ENCODE assay signal across 13 cellular contexts in the genomic region with DNA sequence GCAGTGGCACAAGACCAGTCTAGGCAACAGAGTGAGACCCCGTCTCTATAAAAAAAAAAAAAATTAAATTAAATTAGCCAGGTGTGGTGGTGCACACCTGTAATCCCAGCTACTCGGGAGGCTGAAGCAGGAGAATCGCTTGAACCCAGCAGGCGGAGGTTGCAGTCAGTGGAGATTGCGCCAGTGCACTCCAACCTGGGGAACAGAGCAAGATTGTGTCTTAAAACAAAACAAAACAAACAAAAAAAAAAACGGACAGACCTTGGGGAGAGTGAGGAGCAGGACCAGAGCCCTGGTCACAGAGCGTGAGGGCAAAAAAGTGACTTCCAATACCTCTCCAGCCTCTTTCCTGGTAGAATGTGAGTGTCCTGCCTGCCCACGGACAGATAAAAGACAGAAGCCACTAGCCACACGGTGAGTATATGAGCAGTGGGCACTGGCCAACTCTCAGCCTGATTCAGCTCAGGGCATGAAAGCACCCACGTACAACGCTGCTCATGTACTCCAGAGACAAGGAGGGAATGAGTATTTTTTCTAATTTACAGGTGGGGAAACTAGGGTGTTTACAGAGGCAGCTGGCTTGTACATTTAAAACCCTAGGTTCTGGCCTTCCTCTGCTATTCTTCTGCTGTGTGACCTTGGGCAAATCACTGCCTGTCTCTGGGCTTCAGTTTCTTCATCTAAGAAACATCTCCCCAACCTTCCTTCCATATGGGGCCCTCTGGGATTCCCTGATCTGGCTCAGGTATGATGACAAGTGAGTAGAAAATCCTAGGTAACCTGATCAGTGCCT. TPM values are rescaled to one million over a fixed set of nuclear protein-coding genes. Genes with fewer than 3 reads are reported as not detected.
DNase-seq lines count a peak whose midpoint lies in the region; ATAC-seq and TF ChIP-seq lines count a peak whose summit lies in the region.
"Had no signal": no experiment of that assay in that cellular context is flagged by ENCODE, and none has a peak within 500 bp of the region (broad histone marks: within the 10 kb centered on the region; RNA-seq: fewer than 3 reads in every experiment).

No MANE protein-coding gene starts in this region.

- POLR2A ChIA-PET in RWPE1 (lab: Yijun Ruan, JAX; ENCODE audit: low non-redundant PET): interaction anchor here (0.9 to 1.6 kb wide), 3 partner anchors 11 to 82 kb away, joined by 3 to 8 read pairs (median 4); no protein-coding TSS in a partner anchor

- no peaks in the 10 kb centered on the region for H4K20me1 ChIP-seq in GM23338 (replicated peaks; ENCODE audit: insufficient read depth)

- DNase-seq in GM23338 (ENCODE audit: low spot score) (no peak), RWPE1 (ENCODE audit: low spot score) (no peak), fibroblast of mammary gland (ENCODE audit: low read depth) (peak; percentile 12), sigmoid colon (peak; percentile 64), iPS-NIHi11 (ENCODE audit: low spot score) (no peak), A172 (ENCODE audit: low spot score) (no peak), cerebellum (ENCODE audit: low spot score) (no peak)
- DNase-seq: effector memory CD4-positive, alpha-beta T cell; NCI-H2081 treated with DMSO at 0.1 percent for 48 hours; stimulated activated CD8-positive, alpha-beta memory T cell treated with anti-CD3 and anti-CD28 coated beads, Interleukin-4, amount 100 ng/mL, for 48 hours had no signal

- H3K4me2 ChIP-seq in GM23338: peak overlapping the region; percentile 70; the same call in 1 of the 2 replicates

- H3K27ac ChIP-seq in GM23338 (ENCODE audit: low read depth): 0 out of 2 replicates have a peak overlapping the region, but pooled peaks have one; percentile 45
- H3K27ac ChIP-seq in RWPE1: peak overlapping the region; percentile 90
- H3K27ac ChIP-seq in sigmoid colon: peak overlapping the region; percentile 85 to 87 (median 86)

- H3K9me3 Mint-ChIP-seq in GM23338: no peaks in the 10 kb centered on the region; the same call in 2 of the 3 replicates

- ATAC-seq in GM23338 (no peak), GM18520 (IDR thresholded peaks at IDR 0.05; ENCODE audit: unreplicated experiment) (no peak)

- H3K4me3 Mint-ChIP-seq in GM23338: peak overlapping the region; percentile 40

- no peaks in the 10 kb centered on the region for H3K9me3 ChIP-seq in sigmoid colon
- H3K9me3 ChIP-seq: adrenal gland had no signal

- H3K79me2 ChIP-seq in GM23338 (replicated peaks; ENCODE audit: insufficient read depth): no peaks in the 10 kb centered on the region

- CTCF ChIA-PET in RWPE1 (lab: Yijun Ruan, JAX): interaction anchor here (0.6 to 15.3 kb wide), 7 partner anchors 7 to 79 kb away, joined by 3 to 761 read pairs (median 4); a partner anchor contains a TSS

- H3F3A ChIP-seq in GM23338 (replicated peaks; ENCODE audit: low read depth): peaks cover 17% of the 10 kb centered on the region; the same call in 1 of the 2 replicates

- TF ChIP-seq EP300 in sigmoid colon (IDR thresholded peaks at IDR 0.05): no peak

- WGBS in sigmoid colon, 2 donors: 78 to 85% methylated on average over 11 of the region's 11 CpGs

- H3K4me1 ChIP-seq in GM23338 (ENCODE audit: insufficient read depth): peaks cover 17% of the 10 kb centered on the region; the same call in 1 of the 2 replicates
- H3K4me1 ChIP-seq in sigmoid colon: peaks cover 0 to 79% (median 52%) of the 10 kb centered on the region in 4 donors

- no peak for TF ChIP-seq POLR2A in sigmoid colon (IDR thresholded peaks at IDR 0.05)

- H3K36me3 Mint-ChIP-seq in GM23338 (ENCODE audit: low read depth): no peaks in the 10 kb centered on the region; the same call in 2 of the 3 replicates

- peaks cover 36% of the 10 kb centered on the region for H3K4me1 Mint-ChIP-seq in GM23338

- no peaks in the 10 kb centered on the region for H3K9me2 ChIP-seq in GM23338 (ENCODE audit: insufficient read depth)

- 0 out of 2 replicates have a peak overlapping the region, but pooled peaks have one; percentile 18 for H3K4me3 ChIP-seq in GM23338
- no peak overlapping the region for H3K4me3 ChIP-seq in fibroblast of mammary gland (ENCODE audit: control insufficient read depth, low read depth, low read length)
- peak overlapping the region in 3 of 4 donors; percentile 19 to 28 (median 23) for H3K4me3 ChIP-seq in sigmoid colon
- H3K4me3 ChIP-seq: adrenal gland had no signal

- TF ChIP-seq CTCF in GM23338 (conservative IDR thresholded peaks at IDR 0.05; ENCODE audit: low read depth in 2 of 2) (no peak), RWPE1 (conservative IDR thresholded peaks at IDR 0.05; ENCODE audit: low read depth) (no peak), fibroblast of mammary gland (conservative IDR thresholded peaks at IDR 0.05; ENCODE audit: control insufficient read depth, insufficient read depth, low read depth, low read length) (no peak), sigmoid colon (IDR thresholded peaks at IDR 0.05) (no peak)

- peaks cover 38% of the 10 kb centered on the region for H3K27me3 Mint-ChIP-seq in GM23338 (ENCODE audit: insufficient read depth, low read depth, poor library complexity)

- H3K27me3 ChIP-seq in GM23338 (ENCODE audit: insufficient read depth): peaks cover 35% of the 10 kb centered on the region
- no peaks in the 10 kb centered on the region for H3K27me3 ChIP-seq in sigmoid colon

- peak overlapping the region; percentile 94 for H3K27ac Mint-ChIP-seq in GM23338

- H2AFZ ChIP-seq in GM23338: 0 out of 2 replicates have a peak overlapping the region, but pooled peaks have one; percentile 43

- intact Hi-C loops in sigmoid colon (cut with DNase I): loop anchor here (5.0 kb wide), 1 partner anchor 59 kb away; no protein-coding TSS in a partner anchor

- no peaks in the 10 kb centered on the region; the same call in 1 of the 2 replicates for H3K36me3 ChIP-seq in GM23338 (ENCODE audit: insufficient read depth)
- no peaks in the 10 kb centered on the region for H3K36me3 ChIP-seq in sigmoid colon
- H3K36me3 ChIP-seq: adrenal gland had no signal

TF ChIP-seq in GM23338, 12 proteins besides CTCF, POLR2A, EP300 and RAD21 (continues in another document):
- no peak for TF ChIP-seq ZNF331 (CRISPR knock-in tag; IDR thresholded peaks at IDR 0.05; ENCODE audit: low read depth)
- no peak for TF ChIP-seq STAT1 (IDR thresholded peaks at IDR 0.05; ENCODE audit: unreplicated experiment)
- no peak for TF ChIP-seq POLR2AphosphoS5 (IDR thresholded peaks at IDR 0.05; ENCODE audit: low read depth)
- no peak for TF ChIP-seq ZNF114 (CRISPR knock-in tag; IDR thresholded peaks at IDR 0.05)
- TF ChIP-seq, protein P1, sequence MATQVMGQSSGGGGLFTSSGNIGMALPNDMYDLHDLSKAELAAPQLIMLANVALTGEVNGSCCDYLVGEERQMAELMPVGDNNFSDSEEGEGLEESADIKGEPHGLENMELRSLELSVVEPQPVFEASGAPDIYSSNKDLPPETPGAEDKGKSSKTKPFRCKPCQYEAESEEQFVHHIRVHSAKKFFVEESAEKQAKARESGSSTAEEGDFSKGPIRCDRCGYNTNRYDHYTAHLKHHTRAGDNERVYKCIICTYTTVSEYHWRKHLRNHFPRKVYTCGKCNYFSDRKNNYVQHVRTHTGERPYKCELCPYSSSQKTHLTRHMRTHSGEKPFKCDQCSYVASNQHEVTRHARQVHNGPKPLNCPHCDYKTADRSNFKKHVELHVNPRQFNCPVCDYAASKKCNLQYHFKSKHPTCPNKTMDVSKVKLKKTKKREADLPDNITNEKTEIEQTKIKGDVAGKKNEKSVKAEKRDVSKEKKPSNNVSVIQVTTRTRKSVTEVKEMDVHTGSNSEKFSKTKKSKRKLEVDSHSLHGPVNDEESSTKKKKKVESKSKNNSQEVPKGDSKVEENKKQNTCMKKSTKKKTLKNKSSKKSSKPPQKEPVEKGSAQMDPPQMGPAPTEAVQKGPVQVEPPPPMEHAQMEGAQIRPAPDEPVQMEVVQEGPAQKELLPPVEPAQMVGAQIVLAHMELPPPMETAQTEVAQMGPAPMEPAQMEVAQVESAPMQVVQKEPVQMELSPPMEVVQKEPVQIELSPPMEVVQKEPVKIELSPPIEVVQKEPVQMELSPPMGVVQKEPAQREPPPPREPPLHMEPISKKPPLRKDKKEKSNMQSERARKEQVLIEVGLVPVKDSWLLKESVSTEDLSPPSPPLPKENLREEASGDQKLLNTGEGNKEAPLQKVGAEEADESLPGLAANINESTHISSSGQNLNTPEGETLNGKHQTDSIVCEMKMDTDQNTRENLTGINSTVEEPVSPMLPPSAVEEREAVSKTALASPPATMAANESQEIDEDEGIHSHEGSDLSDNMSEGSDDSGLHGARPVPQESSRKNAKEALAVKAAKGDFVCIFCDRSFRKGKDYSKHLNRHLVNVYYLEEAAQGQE (IDR thresholded peaks at IDR 0.05; ENCODE audit: unreplicated experiment): no peak
- TF ChIP-seq, protein P2, sequence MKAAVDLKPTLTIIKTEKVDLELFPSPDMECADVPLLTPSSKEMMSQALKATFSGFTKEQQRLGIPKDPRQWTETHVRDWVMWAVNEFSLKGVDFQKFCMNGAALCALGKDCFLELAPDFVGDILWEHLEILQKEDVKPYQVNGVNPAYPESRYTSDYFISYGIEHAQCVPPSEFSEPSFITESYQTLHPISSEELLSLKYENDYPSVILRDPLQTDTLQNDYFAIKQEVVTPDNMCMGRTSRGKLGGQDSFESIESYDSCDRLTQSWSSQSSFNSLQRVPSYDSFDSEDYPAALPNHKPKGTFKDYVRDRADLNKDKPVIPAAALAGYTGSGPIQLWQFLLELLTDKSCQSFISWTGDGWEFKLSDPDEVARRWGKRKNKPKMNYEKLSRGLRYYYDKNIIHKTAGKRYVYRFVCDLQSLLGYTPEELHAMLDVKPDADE (IDR thresholded peaks at IDR 0.05): no peak
- no peak for TF ChIP-seq JUNB (IDR thresholded peaks at IDR 0.05; ENCODE audit: unreplicated experiment)
- no peak for TF ChIP-seq NANOG (IDR thresholded peaks at IDR 0.05; ENCODE audit: borderline replicate concordance)
- no peak for TF ChIP-seq EZH2phosphoT487 (IDR thresholded peaks at IDR 0.05; ENCODE audit: unreplicated experiment)
- TF ChIP-seq CREB1 (CRISPR knock-in tag; IDR thresholded peaks at IDR 0.05; ENCODE audit: low read depth): no peak

RNA-seq across cellular contexts. Expression of a gene that starts 1.8 kb away (rescaled TPM):
- total RNA-seq in GM23338 (2014; rRNA removed; shearing (Covaris generic)): 6.4 and 6.7 TPM in 2 replicates
- 1.1 TPM in 2 replicates for polyA plus RNA-seq in GM23338 (2016; fragmentation: Nextera tagmentation; extraction: Ambion mirVana)
- total RNA-seq in sigmoid colon: 100 to 1,000 TPM in 1 of 4 donors, 10 to 100 TPM in 3; 60.0 to 147 (median 65.5) TPM
- polyA plus RNA-seq in sigmoid colon: 1 to 10 TPM in 1 of 3 donors, under 1 TPM in 2; 0.46 to 3.4 (median 0.60) TPM
- total RNA-seq in A172 (2014; rRNA removed; shearing (Covaris generic)): 12.0 and 18.0 TPM in 2 replicates
- 5.4 TPM for total RNA-seq in cerebellum
- total RNA-seq: T-helper 2 cell treated with Interferon-gamma antibody and Interleukin-4, amounts not matched to agents 100 ng/mL and 5 ng/mL, for 36 hours had no signal

RNA-seq across cellular contexts. Expression of a gene that starts 7.7 kb away (rescaled TPM):
- total RNA-seq in GM23338 (2014; rRNA removed; shearing (Covaris generic)): 125 and 139 TPM in 2 replicates
- polyA plus RNA-seq in GM23338 (2016; fragmentation: Nextera tagmentation; extraction: Ambion mirVana) (40.9 and 44.2 TPM in 2 replicates), sigmoid colon (1 to 10 TPM in 1 of 3 donors, under 1 TPM in 2; 0.60 to 1.8 (median 0.69) TPM)
- total RNA-seq in sigmoid colon (1 to 10 TPM; 1.2 to 3.0 (median 2.0) TPM), cerebellum (2.9 TPM)
- 0.28 and 1.2 TPM in 2 replicates for total RNA-seq in A172 (2014; rRNA removed; shearing (Covaris generic))

Comparison
In these comparisons a context has a peak if more than half of its experiments do, and no peak if none do; other contexts are left out.
1. DNase-seq: peak in fibroblast of mammary gland (single experiment) and sigmoid colon (single experiment); none in GM23338 (single experiment), RWPE1 (single experiment), iPS-NIHi11 (single experiment), A172 (single experiment) and cerebellum (single experiment).
2. RNA of a gene that starts 7.7 kb away (total RNA-seq): 125 to 139 TPM in GM23338; 2.9 TPM in cerebellum (single experiment), 1.2 to 3.0 TPM in sigmoid colon and 0.28 to 1.2 TPM in A172; every median in the first group is over 10 times any median in the second.
3. Peak in every context shown above with its lines, with median percentiles within 50 percentile points of each other: H3K27ac ChIP-seq.